Comparison of ENCODE assay signal across 1 cellular context in the genomic region with DNA sequence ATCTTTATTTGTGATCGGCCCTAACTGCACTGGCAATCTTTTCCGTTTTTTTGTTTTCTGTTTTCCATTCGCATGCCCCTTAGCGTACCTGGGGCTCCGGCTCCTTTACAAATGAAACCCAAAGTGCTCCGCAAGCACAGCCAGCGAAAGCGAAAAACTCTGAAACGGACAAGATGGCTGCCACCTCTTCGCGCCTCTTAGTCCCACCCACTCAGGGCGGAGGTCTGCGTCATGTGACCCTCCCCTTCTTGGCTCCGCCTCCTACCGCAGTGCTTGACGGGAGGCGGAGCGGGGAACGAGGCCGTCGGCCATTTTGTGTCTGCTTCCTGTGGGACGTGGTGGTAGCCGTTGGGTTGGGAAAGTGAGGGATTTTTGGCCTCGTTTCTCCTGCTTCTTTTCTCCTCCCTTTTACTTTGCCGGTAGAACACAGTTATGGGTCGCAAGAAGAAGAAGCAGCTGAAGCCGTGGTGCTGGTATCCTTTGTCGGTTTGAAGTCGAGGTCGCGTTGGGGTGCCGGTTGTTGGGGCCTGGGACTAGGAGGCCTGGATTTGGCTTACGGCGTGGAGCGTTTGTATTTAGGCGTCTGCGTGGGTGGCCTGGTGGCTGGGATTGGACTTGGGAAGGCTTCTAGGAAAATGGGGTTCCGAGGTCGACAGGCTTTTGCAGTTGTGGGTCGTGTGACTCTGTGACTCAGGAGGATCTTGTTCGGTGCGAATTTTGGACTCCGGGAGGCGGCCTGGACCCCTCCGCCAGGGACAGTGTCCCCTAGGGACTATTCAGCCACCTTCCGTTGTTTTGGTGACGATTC.
A peak's percentile ranks its signal among the peaks of the same experiment; 100 is the strongest.
TF ChIP-seq lines count a peak whose summit lies in the region.

Gene ZNF207, plus strand, starts transcription at position 304 of the 808 bp plus-strand sequence. Its CDS starts 129 bp downstream, at position 433.

TF ChIP-seq in K562, 482 proteins besides CTCF, POLR2A, EP300 and RAD21 (continued from another document and continues in another):
- TF ChIP-seq ZNF398 (CRISPR knock-in tag; IDR thresholded peaks at IDR 0.05): no peak
- no peak for TF ChIP-seq PRMT5 (CRISPR knock-in tag; IDR thresholded peaks at IDR 0.05)
- TF ChIP-seq, protein P1, sequence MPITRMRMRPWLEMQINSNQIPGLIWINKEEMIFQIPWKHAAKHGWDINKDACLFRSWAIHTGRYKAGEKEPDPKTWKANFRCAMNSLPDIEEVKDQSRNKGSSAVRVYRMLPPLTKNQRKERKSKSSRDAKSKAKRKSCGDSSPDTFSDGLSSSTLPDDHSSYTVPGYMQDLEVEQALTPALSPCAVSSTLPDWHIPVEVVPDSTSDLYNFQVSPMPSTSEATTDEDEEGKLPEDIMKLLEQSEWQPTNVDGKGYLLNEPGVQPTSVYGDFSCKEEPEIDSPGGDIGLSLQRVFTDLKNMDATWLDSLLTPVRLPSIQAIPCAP (CRISPR knock-in tag; IDR thresholded peaks at IDR 0.05; ENCODE audit: borderline replicate concordance): no peak
- TF ChIP-seq HDAC8 (tag; IDR thresholded peaks at IDR 0.05): no peak
- TF ChIP-seq STAG1 (CRISPR knock-in tag; IDR thresholded peaks at IDR 0.05; ENCODE audit: borderline replicate concordance): no peak
- TF ChIP-seq C11orf30 (IDR thresholded peaks at IDR 0.05; ENCODE audit: low read depth): no peak
- no peak for TF ChIP-seq RERE (CRISPR knock-in tag; IDR thresholded peaks at IDR 0.05; ENCODE audit: borderline replicate concordance)
- no peak for TF ChIP-seq ZNF76 (CRISPR knock-in tag; IDR thresholded peaks at IDR 0.05; ENCODE audit: borderline replicate concordance)
- no peak for TF ChIP-seq NELFE (IDR thresholded peaks at IDR 0.05; ENCODE audit: insufficient read depth, insufficient read length)
- TF ChIP-seq, protein P2, sequence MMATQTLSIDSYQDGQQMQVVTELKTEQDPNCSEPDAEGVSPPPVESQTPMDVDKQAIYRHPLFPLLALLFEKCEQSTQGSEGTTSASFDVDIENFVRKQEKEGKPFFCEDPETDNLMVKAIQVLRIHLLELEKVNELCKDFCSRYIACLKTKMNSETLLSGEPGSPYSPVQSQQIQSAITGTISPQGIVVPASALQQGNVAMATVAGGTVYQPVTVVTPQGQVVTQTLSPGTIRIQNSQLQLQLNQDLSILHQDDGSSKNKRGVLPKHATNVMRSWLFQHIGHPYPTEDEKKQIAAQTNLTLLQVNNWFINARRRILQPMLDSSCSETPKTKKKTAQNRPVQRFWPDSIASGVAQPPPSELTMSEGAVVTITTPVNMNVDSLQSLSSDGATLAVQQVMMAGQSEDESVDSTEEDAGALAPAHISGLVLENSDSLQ (IDR thresholded peaks at IDR 0.05): peak; percentile 49
- no peak for TF ChIP-seq ZNF3 (CRISPR knock-in tag; IDR thresholded peaks at IDR 0.05)
- TF ChIP-seq, protein P3, sequence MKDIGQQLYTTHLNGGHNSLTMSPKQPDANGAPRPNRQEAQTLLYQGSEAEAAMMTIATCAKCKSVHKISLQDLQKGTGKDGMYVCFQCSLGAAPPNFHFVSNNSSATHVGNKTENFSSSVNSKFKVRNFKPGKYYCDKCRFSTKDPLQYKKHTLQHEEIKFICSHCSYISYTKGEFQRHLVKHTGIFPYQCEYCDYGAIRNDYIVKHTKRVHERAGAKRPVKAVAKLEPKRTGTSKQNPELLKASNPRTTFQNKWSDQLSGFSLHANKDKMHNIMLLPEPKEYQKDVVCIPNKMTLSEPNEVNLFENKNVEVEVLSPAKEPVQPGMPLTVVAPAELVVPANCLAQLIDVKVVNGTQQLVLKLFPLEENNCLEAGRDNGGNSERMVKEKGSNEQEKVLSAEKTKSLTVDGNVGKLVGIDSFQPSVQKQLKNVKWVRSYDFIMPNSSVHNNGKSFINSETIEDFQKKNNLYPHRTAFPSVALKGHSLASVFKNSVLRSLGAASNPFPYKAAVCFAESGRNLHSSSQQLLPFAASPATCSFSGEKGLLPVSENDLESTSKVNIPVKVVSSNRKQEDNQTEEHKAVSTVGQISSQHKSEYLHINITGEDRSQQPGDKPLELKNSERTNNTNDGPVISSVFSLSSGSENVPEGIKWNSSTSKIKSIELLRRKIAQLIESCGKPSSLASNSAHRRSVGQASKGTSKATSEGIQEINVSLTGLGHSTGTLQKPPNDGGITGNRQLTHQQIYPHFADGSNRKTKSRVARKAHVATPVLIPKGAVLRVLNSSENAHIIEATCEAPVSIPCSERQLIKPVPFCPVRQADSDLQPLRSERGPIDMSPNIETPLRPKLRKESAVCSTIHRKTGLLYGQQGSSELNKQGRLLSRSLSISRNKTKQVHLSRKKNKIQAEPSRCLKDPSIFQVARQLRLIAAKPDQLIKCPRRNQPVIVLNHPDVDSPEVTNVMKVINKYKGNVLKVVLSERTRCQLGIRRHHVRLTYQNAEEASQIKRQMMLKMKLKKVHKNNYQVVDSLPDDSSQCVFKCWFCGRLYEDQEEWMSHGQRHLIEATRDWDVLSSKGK (CRISPR knock-in tag; IDR thresholded peaks at IDR 0.05): no peak
- no peak for TF ChIP-seq SETDB1 (IDR thresholded peaks at IDR 0.05; ENCODE audit: low read length)
- TF ChIP-seq, protein P4, sequence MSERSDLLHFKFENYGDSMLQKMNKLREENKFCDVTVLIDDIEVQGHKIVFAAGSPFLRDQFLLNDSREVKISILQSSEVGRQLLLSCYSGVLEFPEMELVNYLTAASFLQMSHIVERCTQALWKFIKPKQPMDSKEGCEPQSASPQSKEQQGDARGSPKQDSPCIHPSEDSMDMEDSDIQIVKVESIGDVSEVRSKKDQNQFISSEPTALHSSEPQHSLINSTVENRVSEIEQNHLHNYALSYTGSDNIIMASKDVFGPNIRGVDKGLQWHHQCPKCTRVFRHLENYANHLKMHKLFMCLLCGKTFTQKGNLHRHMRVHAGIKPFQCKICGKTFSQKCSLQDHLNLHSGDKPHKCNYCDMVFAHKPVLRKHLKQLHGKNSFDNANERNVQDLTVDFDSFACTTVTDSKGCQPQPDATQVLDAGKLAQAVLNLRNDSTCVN (CRISPR knock-in tag; IDR thresholded peaks at IDR 0.05): no peak
- no peak for TF ChIP-seq TEAD2 (tag; IDR thresholded peaks at IDR 0.05)
- TF ChIP-seq, protein P5, sequence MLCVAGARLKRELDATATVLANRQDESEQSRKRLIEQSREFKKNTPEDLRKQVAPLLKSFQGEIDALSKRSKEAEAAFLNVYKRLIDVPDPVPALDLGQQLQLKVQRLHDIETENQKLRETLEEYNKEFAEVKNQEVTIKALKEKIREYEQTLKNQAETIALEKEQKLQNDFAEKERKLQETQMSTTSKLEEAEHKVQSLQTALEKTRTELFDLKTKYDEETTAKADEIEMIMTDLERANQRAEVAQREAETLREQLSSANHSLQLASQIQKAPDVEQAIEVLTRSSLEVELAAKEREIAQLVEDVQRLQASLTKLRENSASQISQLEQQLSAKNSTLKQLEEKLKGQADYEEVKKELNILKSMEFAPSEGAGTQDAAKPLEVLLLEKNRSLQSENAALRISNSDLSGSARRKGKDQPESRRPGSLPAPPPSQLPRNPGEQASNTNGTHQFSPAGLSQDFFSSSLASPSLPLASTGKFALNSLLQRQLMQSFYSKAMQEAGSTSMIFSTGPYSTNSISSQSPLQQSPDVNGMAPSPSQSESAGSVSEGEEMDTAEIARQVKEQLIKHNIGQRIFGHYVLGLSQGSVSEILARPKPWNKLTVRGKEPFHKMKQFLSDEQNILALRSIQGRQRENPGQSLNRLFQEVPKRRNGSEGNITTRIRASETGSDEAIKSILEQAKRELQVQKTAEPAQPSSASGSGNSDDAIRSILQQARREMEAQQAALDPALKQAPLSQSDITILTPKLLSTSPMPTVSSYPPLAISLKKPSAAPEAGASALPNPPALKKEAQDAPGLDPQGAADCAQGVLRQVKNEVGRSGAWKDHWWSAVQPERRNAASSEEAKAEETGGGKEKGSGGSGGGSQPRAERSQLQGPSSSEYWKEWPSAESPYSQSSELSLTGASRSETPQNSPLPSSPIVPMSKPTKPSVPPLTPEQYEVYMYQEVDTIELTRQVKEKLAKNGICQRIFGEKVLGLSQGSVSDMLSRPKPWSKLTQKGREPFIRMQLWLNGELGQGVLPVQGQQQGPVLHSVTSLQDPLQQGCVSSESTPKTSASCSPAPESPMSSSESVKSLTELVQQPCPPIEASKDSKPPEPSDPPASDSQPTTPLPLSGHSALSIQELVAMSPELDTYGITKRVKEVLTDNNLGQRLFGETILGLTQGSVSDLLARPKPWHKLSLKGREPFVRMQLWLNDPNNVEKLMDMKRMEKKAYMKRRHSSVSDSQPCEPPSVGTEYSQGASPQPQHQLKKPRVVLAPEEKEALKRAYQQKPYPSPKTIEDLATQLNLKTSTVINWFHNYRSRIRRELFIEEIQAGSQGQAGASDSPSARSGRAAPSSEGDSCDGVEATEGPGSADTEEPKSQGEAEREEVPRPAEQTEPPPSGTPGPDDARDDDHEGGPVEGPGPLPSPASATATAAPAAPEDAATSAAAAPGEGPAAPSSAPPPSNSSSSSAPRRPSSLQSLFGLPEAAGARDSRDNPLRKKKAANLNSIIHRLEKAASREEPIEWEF (CRISPR knock-in tag; IDR thresholded peaks at IDR 0.05): 0 out of 2 replicates have a peak, but pooled peaks have one; percentile 36
- no peak; a peak in 1 of 4 replicates for TF ChIP-seq CSDE1 (IDR thresholded peaks at IDR 0.05)
- no peak for TF ChIP-seq NR4A1 (CRISPR knock-in tag; IDR thresholded peaks at IDR 0.05)
- TF ChIP-seq NR4A1 (tag; IDR thresholded peaks at IDR 0.05): no peak
- peak; percentile 98 for TF ChIP-seq EP400 (IDR thresholded peaks at IDR 0.05)
- peak in 1 of 2 experiments; percentile 51; a peak in 3 of 4 replicates for TF ChIP-seq ARNT (IDR thresholded peaks at IDR 0.05)
- TF ChIP-seq, protein P6, sequence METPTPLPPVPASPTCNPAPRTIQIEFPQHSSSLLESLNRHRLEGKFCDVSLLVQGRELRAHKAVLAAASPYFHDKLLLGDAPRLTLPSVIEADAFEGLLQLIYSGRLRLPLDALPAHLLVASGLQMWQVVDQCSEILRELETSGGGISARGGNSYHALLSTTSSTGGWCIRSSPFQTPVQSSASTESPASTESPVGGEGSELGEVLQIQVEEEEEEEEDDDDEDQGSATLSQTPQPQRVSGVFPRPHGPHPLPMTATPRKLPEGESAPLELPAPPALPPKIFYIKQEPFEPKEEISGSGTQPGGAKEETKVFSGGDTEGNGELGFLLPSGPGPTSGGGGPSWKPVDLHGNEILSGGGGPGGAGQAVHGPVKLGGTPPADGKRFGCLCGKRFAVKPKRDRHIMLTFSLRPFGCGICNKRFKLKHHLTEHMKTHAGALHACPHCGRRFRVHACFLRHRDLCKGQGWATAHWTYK (CRISPR knock-in tag; IDR thresholded peaks at IDR 0.05): no peak
- peak; percentile 60; the same call in 1 of the 2 replicates for TF ChIP-seq MBD2 (IDR thresholded peaks at IDR 0.05; ENCODE audit: borderline replicate concordance, low read depth)
- TF ChIP-seq POLR3G (IDR thresholded peaks at IDR 0.05; ENCODE audit: extremely low read depth, insufficient read length, insufficient replicate concordance): no peak
- peak; percentile 97 for TF ChIP-seq POLR2G (IDR thresholded peaks at IDR 0.05; ENCODE audit: low read depth, low read length)
